In the genomic region with DNA sequence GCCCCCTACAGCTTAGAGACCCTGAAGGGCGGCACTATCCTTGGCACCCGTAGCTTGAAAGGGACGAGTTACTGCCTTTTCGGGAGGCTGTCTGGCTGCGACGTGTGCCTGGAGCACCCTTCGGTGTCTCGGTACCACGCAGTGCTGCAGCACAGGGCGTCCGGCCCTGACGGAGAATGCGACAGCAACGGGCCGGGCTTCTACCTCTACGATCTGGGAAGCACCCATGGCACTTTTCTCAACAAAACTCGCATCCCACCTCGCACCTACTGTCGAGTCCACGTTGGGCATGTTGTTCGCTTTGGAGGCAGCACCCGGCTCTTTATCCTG, we compare ENCODE assay signal across 1 cellular context.
TF ChIP-seq lines count a peak whose summit lies in the region.

No MANE protein-coding gene starts in this region.

TF ChIP-seq in K562, 482 proteins besides CTCF, POLR2A, EP300 and RAD21:
- TF ChIP-seq MBD2 (IDR thresholded peaks at IDR 0.05; ENCODE audit: borderline replicate concordance, low read depth) (no peak), U2AF2 (optimal IDR thresholded peaks at IDR 0.05; ENCODE audit: low read depth, low read length) (no peak), HIVEP1 (CRISPR knock-in tag; IDR thresholded peaks at IDR 0.05) (no peak), SMAD1 (IDR thresholded peaks at IDR 0.05; ENCODE audit: low read depth, low read length, partially characterized antibody) (no peak), POLR2G (IDR thresholded peaks at IDR 0.05; ENCODE audit: low read depth, low read length) (0 out of 2 replicates have a peak, but pooled peaks have one; percentile 10), PPARD (CRISPR knock-in tag; IDR thresholded peaks at IDR 0.05) (no peak), L3MBTL2 (IDR thresholded peaks at IDR 0.05) (no peak), CHD1 (IDR thresholded peaks at IDR 0.05; ENCODE audit: low read length) (peak; percentile 12), FOXA3 (CRISPR knock-in tag; conservative IDR thresholded peaks at IDR 0.05 in 1 of 2, IDR thresholded peaks at IDR 0.05 in 1 of 2) (peak in 1 of 2 experiments; percentile 37; a peak in 1 of 4 replicates), FOXK1 (CRISPR knock-in tag; IDR thresholded peaks at IDR 0.05; ENCODE audit: borderline replicate concordance) (0 out of 2 replicates have a peak, but pooled peaks have one; percentile 30), NCOA2 (IDR thresholded peaks at IDR 0.05; ENCODE audit: partially characterized antibody in 2 of 2) (no peak), MAX (CRISPR knock-in tag; IDR thresholded peaks at IDR 0.05) (0 out of 2 replicates have a peak, but pooled peaks have one; percentile 19)
- TF ChIP-seq, protein P1, sequence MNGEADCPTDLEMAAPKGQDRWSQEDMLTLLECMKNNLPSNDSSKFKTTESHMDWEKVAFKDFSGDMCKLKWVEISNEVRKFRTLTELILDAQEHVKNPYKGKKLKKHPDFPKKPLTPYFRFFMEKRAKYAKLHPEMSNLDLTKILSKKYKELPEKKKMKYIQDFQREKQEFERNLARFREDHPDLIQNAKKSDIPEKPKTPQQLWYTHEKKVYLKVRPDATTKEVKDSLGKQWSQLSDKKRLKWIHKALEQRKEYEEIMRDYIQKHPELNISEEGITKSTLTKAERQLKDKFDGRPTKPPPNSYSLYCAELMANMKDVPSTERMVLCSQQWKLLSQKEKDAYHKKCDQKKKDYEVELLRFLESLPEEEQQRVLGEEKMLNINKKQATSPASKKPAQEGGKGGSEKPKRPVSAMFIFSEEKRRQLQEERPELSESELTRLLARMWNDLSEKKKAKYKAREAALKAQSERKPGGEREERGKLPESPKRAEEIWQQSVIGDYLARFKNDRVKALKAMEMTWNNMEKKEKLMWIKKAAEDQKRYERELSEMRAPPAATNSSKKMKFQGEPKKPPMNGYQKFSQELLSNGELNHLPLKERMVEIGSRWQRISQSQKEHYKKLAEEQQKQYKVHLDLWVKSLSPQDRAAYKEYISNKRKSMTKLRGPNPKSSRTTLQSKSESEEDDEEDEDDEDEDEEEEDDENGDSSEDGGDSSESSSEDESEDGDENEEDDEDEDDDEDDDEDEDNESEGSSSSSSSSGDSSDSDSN (IDR thresholded peaks at IDR 0.05; ENCODE audit: borderline replicate concordance in 1 of 2, low read depth in 2 of 2, low read length in 2 of 2), result 0 out of 4 replicates have a peak, but pooled peaks of 1 of the 2 experiments have one; percentile 23
- TF ChIP-seq, protein P2, sequence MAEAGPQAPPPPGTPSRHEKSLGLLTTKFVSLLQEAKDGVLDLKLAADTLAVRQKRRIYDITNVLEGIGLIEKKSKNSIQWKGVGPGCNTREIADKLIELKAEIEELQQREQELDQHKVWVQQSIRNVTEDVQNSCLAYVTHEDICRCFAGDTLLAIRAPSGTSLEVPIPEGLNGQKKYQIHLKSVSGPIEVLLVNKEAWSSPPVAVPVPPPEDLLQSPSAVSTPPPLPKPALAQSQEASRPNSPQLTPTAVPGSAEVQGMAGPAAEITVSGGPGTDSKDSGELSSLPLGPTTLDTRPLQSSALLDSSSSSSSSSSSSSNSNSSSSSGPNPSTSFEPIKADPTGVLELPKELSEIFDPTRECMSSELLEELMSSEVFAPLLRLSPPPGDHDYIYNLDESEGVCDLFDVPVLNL (CRISPR knock-in tag; IDR thresholded peaks at IDR 0.05; ENCODE audit: low read depth), result peak; percentile 62; the same call in 1 of the 2 replicates
